24 cellular contexts compared by ENCODE assay signal in the genomic region with DNA sequence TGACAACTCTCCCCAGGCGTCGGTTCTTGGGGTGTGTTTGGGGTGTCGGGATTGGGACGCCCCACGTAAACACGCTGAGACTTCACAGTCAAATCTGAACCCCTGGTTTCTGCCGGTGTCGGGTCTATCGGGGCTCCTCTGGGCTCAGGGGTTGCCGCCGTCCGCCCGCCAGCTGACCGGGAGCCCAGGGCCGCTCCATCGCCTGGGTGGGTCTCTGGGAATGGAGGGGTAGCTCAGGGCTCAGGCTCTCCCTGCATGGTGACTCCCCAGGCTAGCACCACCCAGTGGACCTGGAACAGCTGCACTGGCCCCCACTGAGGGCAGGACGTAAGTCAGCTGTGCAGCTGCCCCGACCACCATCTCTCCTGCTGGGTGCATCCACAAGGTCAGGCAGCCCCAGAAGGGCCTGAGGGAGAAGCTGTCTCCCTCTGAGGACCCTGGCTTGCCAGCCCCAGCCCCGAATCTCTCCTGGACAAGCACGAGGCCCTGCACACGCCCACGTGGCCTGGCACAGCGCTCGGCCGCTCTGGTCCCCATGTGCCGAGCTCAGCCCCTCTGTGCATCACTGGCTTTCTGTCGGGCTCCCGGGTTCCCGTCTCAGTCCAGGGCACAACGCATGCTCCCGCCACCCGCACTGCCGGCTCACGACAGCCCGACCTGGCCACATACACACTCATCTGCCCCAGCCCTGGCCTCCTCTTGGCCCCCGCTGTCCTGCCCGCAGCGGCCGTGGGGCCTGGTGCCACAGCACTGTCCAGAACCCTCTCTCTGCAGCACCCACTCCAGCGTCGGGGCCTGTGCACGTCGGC. TPM values are rescaled to one million over a fixed set of nuclear protein-coding genes. Genes with fewer than 3 reads are reported as not detected.
DNase-seq lines count a peak whose midpoint lies in the region; ATAC-seq, FAIRE-seq and TF ChIP-seq lines count a peak whose summit lies in the region.
"Had no signal": no experiment of that assay in that cellular context is flagged by ENCODE, and none has a peak within 500 bp of the region (broad histone marks: within the 10 kb centered on the region; RNA-seq: fewer than 3 reads in every experiment).

No MANE protein-coding gene starts in this region.

- FAIRE-seq in HepG2 (lab: Jason Lieb, UNC), result no peak
- FAIRE-seq in D721Med (lab: Jason Lieb, UNC), result no peak
- FAIRE-seq: A549, colon had no signal

- no peak overlapping the region for H3K4me3 Mint-ChIP-seq in activated naive CD8-positive, alpha-beta T cell
- H3K4me3 Mint-ChIP-seq in activated naive CD8-positive, alpha-beta T cell treated with anti-CD3 and anti-CD28 coated beads, Interleukin-2, amount 50 U/mL, for 24 hours, result no peak overlapping the region
- H3K4me3 Mint-ChIP-seq in activated CD4-positive, alpha-beta memory T cell treated with anti-CD3 and anti-CD28 coated beads for 36 hours, result no peak overlapping the region
- peak overlapping the region; percentile 98 for H3K4me3 Mint-ChIP-seq in stimulated activated effector memory CD8-positive, alpha-beta T cell treated with anti-CD3 and anti-CD28 coated beads, Interleukin-12 subunit alpha, Interleukin-12 subunit beta, amount 100 ng/mL, for 72 hours
- H3K4me3 Mint-ChIP-seq: activated naive CD4-positive, alpha-beta T cell treated with anti-CD3 and anti-CD28 coated beads for 36 hours had no signal

- BruUV-seq in HepG2 (replicated peaks; lab: Mats Ljungman, UMichigan), result no TSS peak

- peaks cover 42% of the 10 kb centered on the region for H3K4me1 ChIP-seq in HepG2 (ENCODE audit: insufficient read depth, low read length)

- TF ChIP-seq EP300 in HepG2 (IDR thresholded peaks at IDR 0.05; ENCODE audit: low read depth in 2 of 2, low read length in 2 of 2), result no peak
- no peak for TF ChIP-seq EP300 in HepG2 (CRISPR knock-in tag; IDR thresholded peaks at IDR 0.05; ENCODE audit: borderline replicate concordance)

- no peaks in the 10 kb centered on the region for H3K36me3 Mint-ChIP-seq in activated naive CD8-positive, alpha-beta T cell
- H3K36me3 Mint-ChIP-seq in activated naive CD8-positive, alpha-beta T cell treated with anti-CD3 and anti-CD28 coated beads, Interleukin-2, amount 50 U/mL, for 24 hours (ENCODE audit: low read depth), result peaks cover 18% of the 10 kb centered on the region
- peaks cover 25% of the 10 kb centered on the region for H3K36me3 Mint-ChIP-seq in activated CD4-positive, alpha-beta memory T cell treated with anti-CD3 and anti-CD28 coated beads for 36 hours
- H3K36me3 Mint-ChIP-seq in stimulated activated effector memory CD8-positive, alpha-beta T cell treated with anti-CD3 and anti-CD28 coated beads, Interleukin-12 subunit alpha, Interleukin-12 subunit beta, amount 100 ng/mL, for 72 hours, result peaks cover 95% of the 10 kb centered on the region

- no peaks in the 10 kb centered on the region for H3K27me3 Mint-ChIP-seq in activated naive CD8-positive, alpha-beta T cell
- H3K27me3 Mint-ChIP-seq in activated naive CD8-positive, alpha-beta T cell treated with anti-CD3 and anti-CD28 coated beads, Interleukin-2, amount 50 U/mL, for 24 hours, result no peaks in the 10 kb centered on the region
- no peaks in the 10 kb centered on the region for H3K27me3 Mint-ChIP-seq in activated CD4-positive, alpha-beta memory T cell treated with anti-CD3 and anti-CD28 coated beads for 36 hours

- H3K79me2 ChIP-seq in HepG2 (ENCODE audit: insufficient read depth, low read length), result peaks cover 95% of the 10 kb centered on the region

- H3K36me3 ChIP-seq in HepG2 (replicated peaks in 1 of 2; ENCODE audit: control insufficient read depth in 1 of 2, insufficient read depth in 2 of 2, low read length in 2 of 2), result peaks cover 20 to 54% of the 10 kb centered on the region in 2 experiments

- no peak overlapping the region for H2AFZ ChIP-seq in HepG2 (ENCODE audit: low read length)
- H2AFZ ChIP-seq: PC-9 had no signal

- no peak for TF ChIP-seq POLR2A in HepG2 (IDR thresholded peaks at IDR 0.05; ENCODE audit: insufficient read depth in 1 of 2, low read depth in 2 of 2, low read length in 2 of 2)

- H3K4me2 ChIP-seq in HepG2 (ENCODE audit: low read depth, low read length), result no peak overlapping the region
- H3K4me2 ChIP-seq: A549, PC-9 had no signal

- no peak overlapping the region for H3K4me3 ChIP-seq in HepG2 (replicated peaks in 1 of 3; ENCODE audit: insufficient read depth in 1 of 3, low read depth in 2 of 3, low read length in 3 of 3)
- H3K4me3 ChIP-seq: A549, PC-9, testis had no signal

- POLR2A ChIA-PET in activated CD4-positive, alpha-beta memory T cell treated with anti-CD3 and anti-CD28 coated beads for 36 hours (lab: Charles Lee), result interaction anchor here (0.7 kb wide), 1 partner anchor 84 kb away, joined by 3 read pairs; the partner anchor contains the start of gene BSG
- POLR2A ChIA-PET in HepG2 (lab: Yijun Ruan, JAX), result no interaction called here

- peaks cover 39% of the 10 kb centered on the region for H3K4me1 Mint-ChIP-seq in activated naive CD8-positive, alpha-beta T cell (ENCODE audit: low read depth)
- H3K4me1 Mint-ChIP-seq in activated naive CD8-positive, alpha-beta T cell treated with anti-CD3 and anti-CD28 coated beads, Interleukin-2, amount 50 U/mL, for 24 hours, result peaks cover 53% of the 10 kb centered on the region
- peaks cover 53% of the 10 kb centered on the region for H3K4me1 Mint-ChIP-seq in activated CD4-positive, alpha-beta memory T cell treated with anti-CD3 and anti-CD28 coated beads for 36 hours (ENCODE audit: low read depth)
- peaks cover 72% of the 10 kb centered on the region for H3K4me1 Mint-ChIP-seq in stimulated activated effector memory CD8-positive, alpha-beta T cell treated with anti-CD3 and anti-CD28 coated beads, Interleukin-12 subunit alpha, Interleukin-12 subunit beta, amount 100 ng/mL, for 72 hours

- H3K27ac ChIP-seq in HepG2 (ENCODE audit: extremely low read length, insufficient read depth, low read length), result no peak overlapping the region
- H3K27ac ChIP-seq: A549, PC-9, testis had no signal

- H3K9me3 ChIP-seq in HepG2 (ENCODE audit: low read length), result no peaks in the 10 kb centered on the region
- H3K9me3 ChIP-seq: A549, testis had no signal

- DNase-seq in activated naive CD8-positive, alpha-beta T cell treated with anti-CD3 and anti-CD28 coated beads, Interleukin-2, amount 50 U/mL, for 24 hours, result no peak
- no peak for DNase-seq in activated CD4-positive, alpha-beta memory T cell treated with anti-CD3 and anti-CD28 coated beads for 36 hours
- DNase-seq in HepG2 (ENCODE audit: low spot score) (no peak), D721Med (ENCODE audit: insufficient read length, low spot score) (no peak), middle frontal gyrus (ENCODE audit: extremely low spot score, low spot score) (no peak)
- DNase-seq in stimulated activated effector memory CD8-positive, alpha-beta T cell treated with anti-CD3 and anti-CD28 coated beads, Interleukin-12 subunit alpha, Interleukin-12 subunit beta, amount 100 ng/mL, for 72 hours (ENCODE audit: low spot score in 2 of 2), result no peak
- DNase-seq: activated CD4-positive, alpha-beta T cell treated with anti-CD3 and anti-CD28 coated beads, Interleukin-2, amount 50 U/mL, for 1 hour; activated naive CD4-positive, alpha-beta T cell treated with anti-CD3 and anti-CD28 coated beads for 36 hours; activated T-cell treated with anti-CD3 and anti-CD28 coated beads for 4 hours; C1 segment of cervical spinal cord; GDM1; head of caudate nucleus; KBM-7; midbrain; NCI-H1694; nucleus accumbens; PC-9; testis had no signal

- TF ChIP-seq CTCF in HepG2 (CRISPR knock-in tag; IDR thresholded peaks at IDR 0.05) (peak; percentile 16; the same call in 1 of the 2 replicates), D721Med (IDR thresholded peaks at IDR 0.05; ENCODE audit: insufficient read depth, missing control alignments) (no peak)

- no peak for TF ChIP-seq RAD21 in HepG2 (CRISPR knock-in tag; IDR thresholded peaks at IDR 0.05)

- intact Hi-C loops in activated CD4-positive, alpha-beta memory T cell treated with anti-CD3 and anti-CD28 coated beads for 36 hours (cut with micrococcal nuclease), result no loop called here
- intact Hi-C loops in HepG2 (cut with micrococcal nuclease; ENCODE audit: unreplicated experiment), result no loop called here

- 94% methylated on average over 35 of the region's 43 CpGs for WGBS in HepG2 (ENCODE audit: low lambda C conversion rate)

- no peak for ATAC-seq in activated naive CD8-positive, alpha-beta T cell treated with anti-CD3 and anti-CD28 coated beads, Interleukin-2, amount 50 U/mL, for 24 hours
- no peak for ATAC-seq in HepG2
- ATAC-seq in stimulated activated effector memory CD8-positive, alpha-beta T cell treated with anti-CD3 and anti-CD28 coated beads, Interleukin-12 subunit alpha, Interleukin-12 subunit beta, amount 100 ng/mL, for 72 hours, result no peak
- ATAC-seq in HG03342 (IDR thresholded peaks at IDR 0.05; ENCODE audit: unreplicated experiment), result no peak

- CTCF ChIA-PET in activated CD4-positive, alpha-beta memory T cell treated with anti-CD3 and anti-CD28 coated beads for 36 hours (lab: Charles Lee), result interaction anchor here (1.0 kb wide), 1 partner anchor 77 kb away, joined by 3 read pairs; no protein-coding TSS in a partner anchor
- CTCF ChIA-PET in HepG2 (lab: Yijun Ruan, JAX; ENCODE audit: low intra/inter-chr PET ratio, low total read pairs), result no interaction called here

- H3K27me3 ChIP-seq in HepG2 (ENCODE audit: control insufficient read depth in 1 of 2, insufficient read depth in 2 of 2, low read length in 2 of 2), result no peaks in the 10 kb centered on the region; a peak in 1 of 5 replicates
- H3K27me3 ChIP-seq: testis had no signal

- in situ Hi-C loops in HepG2 (cut with HindIII; ENCODE audit: extremely low pct_ligation_motif_present, low pct_unique_long_range_greater_than_20kb), result no loop called here

- H3K9ac ChIP-seq in HepG2 (ENCODE audit: insufficient read depth, low read depth, low read length), result no peak overlapping the region

- H3K27ac Mint-ChIP-seq in activated naive CD8-positive, alpha-beta T cell, result peak overlapping the region; percentile 34
- H3K27ac Mint-ChIP-seq in activated naive CD8-positive, alpha-beta T cell treated with anti-CD3 and anti-CD28 coated beads, Interleukin-2, amount 50 U/mL, for 24 hours, result no peak overlapping the region
- H3K27ac Mint-ChIP-seq in activated CD4-positive, alpha-beta memory T cell treated with anti-CD3 and anti-CD28 coated beads for 36 hours, result peak overlapping the region; percentile 13
- peak overlapping the region; percentile 89 for H3K27ac Mint-ChIP-seq in stimulated activated effector memory CD8-positive, alpha-beta T cell treated with anti-CD3 and anti-CD28 coated beads, Interleukin-12 subunit alpha, Interleukin-12 subunit beta, amount 100 ng/mL, for 72 hours

- H3K9me3 Mint-ChIP-seq in activated naive CD8-positive, alpha-beta T cell (ENCODE audit: low read depth), result no peaks in the 10 kb centered on the region
- H3K9me3 Mint-ChIP-seq in activated naive CD8-positive, alpha-beta T cell treated with anti-CD3 and anti-CD28 coated beads, Interleukin-2, amount 50 U/mL, for 24 hours, result no peaks in the 10 kb centered on the region
- no peaks in the 10 kb centered on the region for H3K9me3 Mint-ChIP-seq in activated CD4-positive, alpha-beta memory T cell treated with anti-CD3 and anti-CD28 coated beads for 36 hours
- no peaks in the 10 kb centered on the region for H3K9me3 Mint-ChIP-seq in stimulated activated effector memory CD8-positive, alpha-beta T cell treated with anti-CD3 and anti-CD28 coated beads, Interleukin-12 subunit alpha, Interleukin-12 subunit beta, amount 100 ng/mL, for 72 hours
- H3K9me3 Mint-ChIP-seq: activated naive CD4-positive, alpha-beta T cell treated with anti-CD3 and anti-CD28 coated beads for 36 hours had no signal

- peaks cover 93% of the 10 kb centered on the region for H4K20me1 ChIP-seq in HepG2 (ENCODE audit: insufficient read depth, low read length)

RNA-seq across cellular contexts. Expression of gene RNF126, which starts 6.1 kb away (rescaled TPM):
- 10 to 100 TPM; 84.4 to 89.7 TPM for total RNA-seq in activated CD4-positive, alpha-beta memory T cell treated with anti-CD3 and anti-CD28 coated beads for 36 hours
- total RNA-seq in HepG2 (2016; rRNA removed; fragmentation: Illumina TruSeq; extraction: Trizol), result 18.5 and 34.0 TPM in 2 replicates
- total RNA-seq in HepG2 (2016; cell fraction: cytosol; rRNA removed; fragmentation: Illumina TruSeq; extraction: Trizol; ENCODE audit: low read depth), result 60.7 and 62.9 TPM in 2 replicates
- total RNA-seq in HepG2 (2016; cell fraction: insoluble cytoplasmic fraction; rRNA removed; fragmentation: Illumina TruSeq; extraction: Trizol), result 14.0 and 32.5 TPM in 2 replicates
- total RNA-seq in HepG2 (2016; cell fraction: membrane; rRNA removed; fragmentation: Illumina TruSeq; extraction: Trizol), result 51.8 and 70.5 TPM in 2 replicates
- 20.4 and 26.7 TPM in 2 replicates for total RNA-seq in HepG2 (2016; cell fraction: nucleus; rRNA removed; fragmentation: Illumina TruSeq; extraction: Trizol)
- 23.2 and 24.6 TPM in 2 replicates for polyA plus RNA-seq in HepG2 (2011; rRNA removed)
- 21.4 and 33.6 TPM in 2 replicates for polyA plus RNA-seq in HepG2 (2011; cell fraction: cytosol; rRNA removed)
- polyA plus RNA-seq in HepG2 (2011; cell fraction: nucleus; rRNA removed), result 96.9 and 98.7 TPM in 2 replicates
- polyA plus RNA-seq in HepG2 (2012), result 47.4 and 51.2 TPM in 2 replicates
- 83.7 and 90.8 TPM in 2 replicates for polyA plus RNA-seq in HepG2 (2016; cell fraction: cytosol; fragmentation: Illumina TruSeq; extraction: Trizol; ENCODE audit: low read depth)
- 29.9 and 39.9 TPM in 2 replicates for polyA plus RNA-seq in HepG2 (2016; cell fraction: insoluble cytoplasmic fraction; fragmentation: Illumina TruSeq; extraction: Trizol; ENCODE audit: low read depth)
- 79.7 and 88.6 TPM in 2 replicates for polyA plus RNA-seq in HepG2 (2016; cell fraction: membrane; fragmentation: Illumina TruSeq; extraction: Trizol; ENCODE audit: low read depth)
- polyA plus RNA-seq in HepG2 (2016; cell fraction: nucleus; fragmentation: Illumina TruSeq; extraction: Trizol; ENCODE audit: insufficient read depth, low read depth), result 75.9 and 77.0 TPM in 2 replicates
- polyA minus RNA-seq in HepG2 (2011; rRNA and poly(A)+ RNA removed; ENCODE audit: low replicate concordance), result 10.7 and 26.6 TPM in 2 replicates
- polyA minus RNA-seq in HepG2 (2011; cell fraction: cytosol; rRNA and poly(A)+ RNA removed), result 18.3 and 21.9 TPM in 2 replicates
- polyA minus RNA-seq in HepG2 (2011; cell fraction: nucleus; rRNA and poly(A)+ RNA removed), result 28.0 and 36.3 TPM in 2 replicates

RNA-seq across cellular contexts. Expression of gene FGF22, which starts 17.3 kb away (rescaled TPM):
- total RNA-seq in activated CD4-positive, alpha-beta memory T cell treated with anti-CD3 and anti-CD28 coated beads for 36 hours, result under 1 TPM in 1 of 2 experiments, not detected in 1; 0.14 TPM
- 0.24 TPM in 1 of 2 replicates, not detected in the other for total RNA-seq in HepG2 (2016; rRNA removed; fragmentation: Illumina TruSeq; extraction: Trizol)
- total RNA-seq in HepG2 (2016; cell fraction: cytosol; rRNA removed; fragmentation: Illumina TruSeq; extraction: Trizol; ENCODE audit: low read depth), result not detected in 2 replicates
- total RNA-seq in HepG2 (2016; cell fraction: insoluble cytoplasmic fraction; rRNA removed; fragmentation: Illumina TruSeq; extraction: Trizol), result 0.09 TPM in 1 of 2 replicates, not detected in the other
- total RNA-seq in HepG2 (2016; cell fraction: membrane; rRNA removed; fragmentation: Illumina TruSeq; extraction: Trizol), result 0.17 and 0.19 TPM in 2 replicates
- not detected in 2 replicates for total RNA-seq in HepG2 (2016; cell fraction: nucleus; rRNA removed; fragmentation: Illumina TruSeq; extraction: Trizol)
- polyA plus RNA-seq in HepG2 (2011; rRNA removed), result 0.07 TPM in 1 of 2 replicates, not detected in the other
- not detected in 2 replicates for polyA plus RNA-seq in HepG2 (2011; cell fraction: cytosol; rRNA removed)
- polyA plus RNA-seq in HepG2 (2011; cell fraction: nucleus; rRNA removed), result not detected in 2 replicates
- polyA plus RNA-seq in HepG2 (2012), result 0.09 and 0.27 TPM in 2 replicates
- polyA plus RNA-seq in HepG2 (2016; cell fraction: cytosol; fragmentation: Illumina TruSeq; extraction: Trizol; ENCODE audit: low read depth), result 0.08 and 0.16 TPM in 2 replicates
- polyA plus RNA-seq in HepG2 (2016; cell fraction: insoluble cytoplasmic fraction; fragmentation: Illumina TruSeq; extraction: Trizol; ENCODE audit: low read depth), result not detected in 2 replicates
- polyA plus RNA-seq in HepG2 (2016; cell fraction: membrane; fragmentation: Illumina TruSeq; extraction: Trizol; ENCODE audit: low read depth), result 0.13 TPM in 1 of 2 replicates, not detected in the other
- 0.33 TPM in 1 of 2 replicates, not detected in the other for polyA plus RNA-seq in HepG2 (2016; cell fraction: nucleus; fragmentation: Illumina TruSeq; extraction: Trizol; ENCODE audit: insufficient read depth, low read depth)
- not detected in 2 replicates for polyA minus RNA-seq in HepG2 (2011; rRNA and poly(A)+ RNA removed; ENCODE audit: low replicate concordance)
- polyA minus RNA-seq in HepG2 (2011; cell fraction: cytosol; rRNA and poly(A)+ RNA removed), result not detected in 2 replicates
- polyA minus RNA-seq in HepG2 (2011; cell fraction: nucleus; rRNA and poly(A)+ RNA removed), result not detected in 2 replicates
- total RNA-seq: activated naive CD4-positive, alpha-beta T cell treated with anti-CD3 and anti-CD28 coated beads for 36 hours; PC-9; T-helper 1 cell treated with Interleukin-12 subunit alpha and Interleukin-12 subunit beta and Interleukin-4 antibody, amounts not matched to agents 30 ng/mL and 1 ng/mL, for 36 hours had no signal

RNA-seq across cellular contexts. Expression of gene FSTL3, which starts 19.2 kb away (rescaled TPM):
- 1 to 10 TPM; 5.7 to 6.0 TPM for total RNA-seq in activated CD4-positive, alpha-beta memory T cell treated with anti-CD3 and anti-CD28 coated beads for 36 hours
- total RNA-seq in HepG2 (2016; rRNA removed; fragmentation: Illumina TruSeq; extraction: Trizol), result 5.8 and 13.5 TPM in 2 replicates
- 3.3 and 3.8 TPM in 2 replicates for total RNA-seq in HepG2 (2016; cell fraction: cytosol; rRNA removed; fragmentation: Illumina TruSeq; extraction: Trizol; ENCODE audit: low read depth)
- 4.6 and 14.2 TPM in 2 replicates for total RNA-seq in HepG2 (2016; cell fraction: insoluble cytoplasmic fraction; rRNA removed; fragmentation: Illumina TruSeq; extraction: Trizol)
- total RNA-seq in HepG2 (2016; cell fraction: membrane; rRNA removed; fragmentation: Illumina TruSeq; extraction: Trizol), result 7.0 and 8.2 TPM in 2 replicates
- 11.9 and 15.2 TPM in 2 replicates for total RNA-seq in HepG2 (2016; cell fraction: nucleus; rRNA removed; fragmentation: Illumina TruSeq; extraction: Trizol)
- polyA plus RNA-seq in HepG2 (2011; rRNA removed), result 15.6 and 30.9 TPM in 2 replicates
- polyA plus RNA-seq in HepG2 (2011; cell fraction: cytosol; rRNA removed), result 24.5 and 32.7 TPM in 2 replicates
- polyA plus RNA-seq in HepG2 (2011; cell fraction: nucleus; rRNA removed), result 151 and 166 TPM in 2 replicates
- polyA plus RNA-seq in HepG2 (2012), result 19.0 and 28.0 TPM in 2 replicates
- polyA plus RNA-seq in HepG2 (2016; cell fraction: cytosol; fragmentation: Illumina TruSeq; extraction: Trizol; ENCODE audit: low read depth), result 3.1 and 4.0 TPM in 2 replicates
- 6.4 and 7.0 TPM in 2 replicates for polyA plus RNA-seq in HepG2 (2016; cell fraction: insoluble cytoplasmic fraction; fragmentation: Illumina TruSeq; extraction: Trizol; ENCODE audit: low read depth)
- 5.8 and 6.2 TPM in 2 replicates for polyA plus RNA-seq in HepG2 (2016; cell fraction: membrane; fragmentation: Illumina TruSeq; extraction: Trizol; ENCODE audit: low read depth)
- 30.9 and 40.0 TPM in 2 replicates for polyA plus RNA-seq in HepG2 (2016; cell fraction: nucleus; fragmentation: Illumina TruSeq; extraction: Trizol; ENCODE audit: insufficient read depth, low read depth)
- polyA minus RNA-seq in HepG2 (2011; rRNA and poly(A)+ RNA removed; ENCODE audit: low replicate concordance), result 28.2 and 70.2 TPM in 2 replicates
- polyA minus RNA-seq in HepG2 (2011; cell fraction: cytosol; rRNA and poly(A)+ RNA removed), result 10.6 and 21.0 TPM in 2 replicates
- 6.8 and 7.9 TPM in 2 replicates for polyA minus RNA-seq in HepG2 (2011; cell fraction: nucleus; rRNA and poly(A)+ RNA removed)

RNA-seq across cellular contexts. Expression of gene POLRMT, which starts 23.6 kb away (rescaled TPM):
- total RNA-seq in activated CD4-positive, alpha-beta memory T cell treated with anti-CD3 and anti-CD28 coated beads for 36 hours, result 10 to 100 TPM; 71.5 to 72.5 TPM
- 52.5 and 78.0 TPM in 2 replicates for total RNA-seq in HepG2 (2016; rRNA removed; fragmentation: Illumina TruSeq; extraction: Trizol)
- 14.6 and 16.3 TPM in 2 replicates for total RNA-seq in HepG2 (2016; cell fraction: cytosol; rRNA removed; fragmentation: Illumina TruSeq; extraction: Trizol; ENCODE audit: low read depth)
- 49.1 and 82.6 TPM in 2 replicates for total RNA-seq in HepG2 (2016; cell fraction: insoluble cytoplasmic fraction; rRNA removed; fragmentation: Illumina TruSeq; extraction: Trizol)
- total RNA-seq in HepG2 (2016; cell fraction: membrane; rRNA removed; fragmentation: Illumina TruSeq; extraction: Trizol), result 30.6 and 32.9 TPM in 2 replicates
- 53.4 and 70.1 TPM in 2 replicates for total RNA-seq in HepG2 (2016; cell fraction: nucleus; rRNA removed; fragmentation: Illumina TruSeq; extraction: Trizol)
- 101 and 114 TPM in 2 replicates for polyA plus RNA-seq in HepG2 (2011; rRNA removed)
- 20.8 and 36.5 TPM in 2 replicates for polyA plus RNA-seq in HepG2 (2011; cell fraction: cytosol; rRNA removed)
- polyA plus RNA-seq in HepG2 (2011; cell fraction: nucleus; rRNA removed), result 255 and 333 TPM in 2 replicates
- 52.2 and 65.7 TPM in 2 replicates for polyA plus RNA-seq in HepG2 (2012)
- 16.5 and 17.7 TPM in 2 replicates for polyA plus RNA-seq in HepG2 (2016; cell fraction: cytosol; fragmentation: Illumina TruSeq; extraction: Trizol; ENCODE audit: low read depth)
- polyA plus RNA-seq in HepG2 (2016; cell fraction: insoluble cytoplasmic fraction; fragmentation: Illumina TruSeq; extraction: Trizol; ENCODE audit: low read depth), result 70.9 and 71.7 TPM in 2 replicates
- 34.9 and 37.3 TPM in 2 replicates for polyA plus RNA-seq in HepG2 (2016; cell fraction: membrane; fragmentation: Illumina TruSeq; extraction: Trizol; ENCODE audit: low read depth)
- polyA plus RNA-seq in HepG2 (2016; cell fraction: nucleus; fragmentation: Illumina TruSeq; extraction: Trizol; ENCODE audit: insufficient read depth, low read depth), result 138 and 146 TPM in 2 replicates
- polyA minus RNA-seq in HepG2 (2011; rRNA and poly(A)+ RNA removed; ENCODE audit: low replicate concordance), result 247 and 377 TPM in 2 replicates
- polyA minus RNA-seq in HepG2 (2011; cell fraction: cytosol; rRNA and poly(A)+ RNA removed), result 67.1 and 69.6 TPM in 2 replicates
- 37.9 and 42.3 TPM in 2 replicates for polyA minus RNA-seq in HepG2 (2011; cell fraction: nucleus; rRNA and poly(A)+ RNA removed)

RNA-seq across cellular contexts. Expression of gene PRSS57, which starts 38.3 kb away (rescaled TPM):
- not detected for total RNA-seq in activated CD4-positive, alpha-beta memory T cell treated with anti-CD3 and anti-CD28 coated beads for 36 hours
- not detected in 2 replicates for total RNA-seq in HepG2 (2016; rRNA removed; fragmentation: Illumina TruSeq; extraction: Trizol)
- not detected in 2 replicates for total RNA-seq in HepG2 (2016; cell fraction: cytosol; rRNA removed; fragmentation: Illumina TruSeq; extraction: Trizol; ENCODE audit: low read depth)
- total RNA-seq in HepG2 (2016; cell fraction: insoluble cytoplasmic fraction; rRNA removed; fragmentation: Illumina TruSeq; extraction: Trizol), result not detected in 2 replicates
- total RNA-seq in HepG2 (2016; cell fraction: membrane; rRNA removed; fragmentation: Illumina TruSeq; extraction: Trizol), result not detected in 2 replicates
- not detected in 2 replicates for total RNA-seq in HepG2 (2016; cell fraction: nucleus; rRNA removed; fragmentation: Illumina TruSeq; extraction: Trizol)
- polyA plus RNA-seq in HepG2 (2011; rRNA removed), result 0.12 and 0.20 TPM in 2 replicates
- 0.10 and 0.20 TPM in 2 replicates for polyA plus RNA-seq in HepG2 (2011; cell fraction: cytosol; rRNA removed)
- polyA plus RNA-seq in HepG2 (2011; cell fraction: nucleus; rRNA removed), result not detected in 2 replicates
- 0.13 and 0.16 TPM in 2 replicates for polyA plus RNA-seq in HepG2 (2012)
- not detected in 2 replicates for polyA plus RNA-seq in HepG2 (2016; cell fraction: cytosol; fragmentation: Illumina TruSeq; extraction: Trizol; ENCODE audit: low read depth)
- not detected in 2 replicates for polyA plus RNA-seq in HepG2 (2016; cell fraction: insoluble cytoplasmic fraction; fragmentation: Illumina TruSeq; extraction: Trizol; ENCODE audit: low read depth)
- not detected in 2 replicates for polyA plus RNA-seq in HepG2 (2016; cell fraction: membrane; fragmentation: Illumina TruSeq; extraction: Trizol; ENCODE audit: low read depth)
- not detected in 2 replicates for polyA plus RNA-seq in HepG2 (2016; cell fraction: nucleus; fragmentation: Illumina TruSeq; extraction: Trizol; ENCODE audit: insufficient read depth, low read depth)
- polyA minus RNA-seq in HepG2 (2011; rRNA and poly(A)+ RNA removed; ENCODE audit: low replicate concordance), result not detected in 2 replicates
- not detected in 2 replicates for polyA minus RNA-seq in HepG2 (2011; cell fraction: cytosol; rRNA and poly(A)+ RNA removed)
- polyA minus RNA-seq in HepG2 (2011; cell fraction: nucleus; rRNA and poly(A)+ RNA removed), result not detected in 2 replicates
- total RNA-seq: activated naive CD4-positive, alpha-beta T cell treated with anti-CD3 and anti-CD28 coated beads for 36 hours; left lobe of liver; PC-9; T-helper 1 cell treated with Interleukin-12 subunit alpha and Interleukin-12 subunit beta and Interleukin-4 antibody, amounts not matched to agents 30 ng/mL and 1 ng/mL, for 36 hours; testis had no signal
